Comparison of ENCODE assay signal across 16 cellular contexts in the genomic region with DNA sequence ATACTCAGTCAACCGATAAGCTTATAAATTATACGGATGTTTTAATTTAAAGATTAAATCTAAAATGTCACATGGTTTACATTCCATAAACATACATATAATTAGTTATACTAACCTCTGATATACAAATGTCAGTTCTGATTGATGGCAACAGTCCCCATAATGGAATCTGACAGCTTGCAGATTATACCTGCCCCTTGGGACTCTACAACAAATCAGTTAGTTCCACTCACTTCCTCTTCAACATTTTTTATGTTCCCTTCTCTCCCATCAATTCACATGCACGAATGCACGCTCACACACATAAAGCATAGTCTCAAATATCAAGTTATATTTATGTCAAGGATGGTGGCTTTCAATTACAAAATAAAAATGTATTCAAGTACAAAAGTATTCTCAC.
DNase-seq lines count a peak whose midpoint lies in the region; ATAC-seq and TF ChIP-seq lines count a peak whose summit lies in the region.
"Had no signal": no experiment of that assay in that cellular context is flagged by ENCODE, and none has a peak within 500 bp of the region (broad histone marks: within the 10 kb centered on the region; RNA-seq: fewer than 3 reads in every experiment).

No MANE protein-coding gene starts in this region.

- POLR2A ChIA-PET in SK-N-SH (lab: Yijun Ruan, JAX) = no interaction called here

- no peak for DNase-seq in SK-N-SH
- DNase-seq in NCI-H187 treated with DMSO at 0.1 percent for 48 hours (lab: John Stamatoyannopoulos, UW) = peak; percentile 20
- peak; percentile 74 to 93 for DNase-seq in SJCRH30
- DNase-seq in stimulated activated naive B cell treated with anti-CD40 and anti-IgM and Interleukin-4, amounts not matched to agents 10 μg/mL and 1 μg/mL and 100 μg/mL, for 72 hours = no peak
- no peak for DNase-seq in nucleus accumbens (lab: John Stamatoyannopoulos, UW)
- DNase-seq in HT-29 (ENCODE audit: low spot score) = no peak
- DNase-seq: CD4-positive, alpha-beta T cell; NCI-H345; NCI-H774; SHP77; SW 1271 had no signal

- no peaks in the 10 kb centered on the region for H3F3A ChIP-seq in SK-N-SH (replicated peaks; ENCODE audit: insufficient read depth)

- H3K36me3 ChIP-seq in SK-N-SH (replicated peaks in 1 of 2; ENCODE audit: control insufficient read depth in 1 of 2, insufficient read depth in 2 of 2, low read length in 1 of 2) = peaks cover 0 to 11% of the 10 kb centered on the region in 2 experiments
- H3K36me3 ChIP-seq in SJCRH30 = no peaks in the 10 kb centered on the region

- no peak overlapping the region for H3K4me3 Mint-ChIP-seq in stimulated activated naive B cell treated with anti-CD40 and anti-IgM and Interleukin-4, amounts not matched to agents 10 μg/mL and 1 μg/mL and 100 μg/mL, for 72 hours
- H3K4me3 Mint-ChIP-seq: CD4-positive, alpha-beta T cell had no signal

- 96% methylated on average over 4 of the region's 4 CpGs for WGBS in SK-N-SH (ENCODE audit: low lambda C conversion rate)

- H3K4me3 ChIP-seq in SK-N-SH (ENCODE audit: low read depth in 2 of 2, low read length in 1 of 2) (no peak overlapping the region), SJCRH30 (peak overlapping the region; percentile 17)
- H3K4me3 ChIP-seq: A549 had no signal

- H3K9me3 ChIP-seq in SK-N-SH (no peaks in the 10 kb centered on the region), SJCRH30 (replicated peaks) (no peaks in the 10 kb centered on the region)
- H3K9me3 ChIP-seq: A549 had no signal

- no peaks in the 10 kb centered on the region for H4K20me1 ChIP-seq in SK-N-SH (ENCODE audit: insufficient read depth)

- no peak for TF ChIP-seq EP300 in SK-N-SH (IDR thresholded peaks at IDR 0.05; ENCODE audit: borderline replicate concordance in 1 of 2, low read depth in 1 of 2, low read length in 1 of 2)

- ATAC-seq in SK-N-SH treated with all-trans-retinoic acid at 6 μM for 48 hours (no peak), GM18861 (IDR thresholded peaks at IDR 0.05; ENCODE audit: unreplicated experiment) (no peak)
- peak; percentile 25 for ATAC-seq in stimulated activated naive B cell treated with anti-CD40 and anti-IgM and Interleukin-4, amounts not matched to agents 10 μg/mL and 1 μg/mL and 100 μg/mL, for 72 hours (replicated peaks)
- ATAC-seq: A549, HepG2 had no signal

- no peak overlapping the region for H2AFZ ChIP-seq in SK-N-SH (ENCODE audit: low read depth)

- no peak overlapping the region for H3K27ac ChIP-seq in SK-N-SH (ENCODE audit: low read depth in 2 of 2, low read length in 1 of 2)
- peak overlapping the region; percentile 99 for H3K27ac ChIP-seq in SJCRH30
- H3K27ac ChIP-seq: A549, KMS-11 had no signal

- CTCF ChIA-PET in SK-N-SH (lab: Yijun Ruan, JAX) = interaction anchor here (2.5 kb wide), 1 partner anchor 10 kb away, joined by 16 read pairs; no protein-coding TSS in a partner anchor

- H3K79me2 ChIP-seq in SK-N-SH (ENCODE audit: insufficient read depth) = no peaks in the 10 kb centered on the region

- H3K36me3 Mint-ChIP-seq in stimulated activated naive B cell treated with anti-CD40 and anti-IgM and Interleukin-4, amounts not matched to agents 10 μg/mL and 1 μg/mL and 100 μg/mL, for 72 hours = peaks cover 2 to 8% of the 10 kb centered on the region in 2 donors

- no peak overlapping the region for H3K9ac ChIP-seq in SK-N-SH
- H3K9ac ChIP-seq: KMS-11 had no signal

- TF ChIP-seq CTCF in SK-N-SH (IDR thresholded peaks at IDR 0.05) = no peak

- no peaks in the 10 kb centered on the region for H3K9me3 Mint-ChIP-seq in stimulated activated naive B cell treated with anti-CD40 and anti-IgM and Interleukin-4, amounts not matched to agents 10 μg/mL and 1 μg/mL and 100 μg/mL, for 72 hours
- H3K9me3 Mint-ChIP-seq: CD4-positive, alpha-beta T cell had no signal

- H3K27me3 ChIP-seq in SK-N-SH (ENCODE audit: insufficient read depth) (no peaks in the 10 kb centered on the region), SJCRH30 (no peaks in the 10 kb centered on the region)

- H3K27me3 Mint-ChIP-seq in stimulated activated naive B cell treated with anti-CD40 and anti-IgM and Interleukin-4, amounts not matched to agents 10 μg/mL and 1 μg/mL and 100 μg/mL, for 72 hours = no peaks in the 10 kb centered on the region
- H3K27me3 Mint-ChIP-seq: CD4-positive, alpha-beta T cell had no signal

- H3K4me2 ChIP-seq in SK-N-SH = no peak overlapping the region
- H3K4me2 ChIP-seq: A549, KMS-11 had no signal

- no peaks in the 10 kb centered on the region for H3K9me2 ChIP-seq in SK-N-SH

- H3K27ac Mint-ChIP-seq in stimulated activated naive B cell treated with anti-CD40 and anti-IgM and Interleukin-4, amounts not matched to agents 10 μg/mL and 1 μg/mL and 100 μg/mL, for 72 hours = no peak overlapping the region
- H3K27ac Mint-ChIP-seq: CD4-positive, alpha-beta T cell had no signal

- TF ChIP-seq RAD21 in SK-N-SH (IDR thresholded peaks at IDR 0.05; ENCODE audit: low read length) = no peak

- H3K4me1 ChIP-seq in SK-N-SH (ENCODE audit: control insufficient read depth in 1 of 2, insufficient read depth in 2 of 2, low read depth in 1 of 2, low read length in 1 of 2) (peaks cover 0 to 13% of the 10 kb centered on the region in 2 experiments; a peak in 2 of 4 replicates), SJCRH30 (peaks cover 51% of the 10 kb centered on the region)
- H3K4me1 ChIP-seq: A549 had no signal

- H3K4me1 Mint-ChIP-seq in stimulated activated naive B cell treated with anti-CD40 and anti-IgM and Interleukin-4, amounts not matched to agents 10 μg/mL and 1 μg/mL and 100 μg/mL, for 72 hours = peaks cover 5 to 7% of the 10 kb centered on the region in 2 donors

TF ChIP-seq in SK-N-SH, 30 proteins besides CTCF, POLR2A, EP300 and RAD21:
- TF ChIP-seq, protein P1, sequence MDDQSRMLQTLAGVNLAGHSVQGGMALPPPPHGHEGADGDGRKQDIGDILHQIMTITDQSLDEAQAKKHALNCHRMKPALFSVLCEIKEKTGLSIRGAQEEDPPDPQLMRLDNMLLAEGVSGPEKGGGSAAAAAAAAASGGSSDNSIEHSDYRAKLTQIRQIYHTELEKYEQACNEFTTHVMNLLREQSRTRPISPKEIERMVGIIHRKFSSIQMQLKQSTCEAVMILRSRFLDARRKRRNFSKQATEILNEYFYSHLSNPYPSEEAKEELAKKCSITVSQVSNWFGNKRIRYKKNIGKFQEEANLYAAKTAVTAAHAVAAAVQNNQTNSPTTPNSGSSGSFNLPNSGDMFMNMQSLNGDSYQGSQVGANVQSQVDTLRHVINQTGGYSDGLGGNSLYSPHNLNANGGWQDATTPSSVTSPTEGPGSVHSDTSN (IDR thresholded peaks at IDR 0.05) = peak; percentile 32; the same call in 1 of the 2 replicates
- no peak for TF ChIP-seq TCF12 (IDR thresholded peaks at IDR 0.05)

TF ChIP-seq in SK-N-SH treated with all-trans-retinoic acid at 6 μM for 48 hours, 23 proteins besides CTCF, POLR2A, EP300 and RAD21:
- TF ChIP-seq, protein P2, sequence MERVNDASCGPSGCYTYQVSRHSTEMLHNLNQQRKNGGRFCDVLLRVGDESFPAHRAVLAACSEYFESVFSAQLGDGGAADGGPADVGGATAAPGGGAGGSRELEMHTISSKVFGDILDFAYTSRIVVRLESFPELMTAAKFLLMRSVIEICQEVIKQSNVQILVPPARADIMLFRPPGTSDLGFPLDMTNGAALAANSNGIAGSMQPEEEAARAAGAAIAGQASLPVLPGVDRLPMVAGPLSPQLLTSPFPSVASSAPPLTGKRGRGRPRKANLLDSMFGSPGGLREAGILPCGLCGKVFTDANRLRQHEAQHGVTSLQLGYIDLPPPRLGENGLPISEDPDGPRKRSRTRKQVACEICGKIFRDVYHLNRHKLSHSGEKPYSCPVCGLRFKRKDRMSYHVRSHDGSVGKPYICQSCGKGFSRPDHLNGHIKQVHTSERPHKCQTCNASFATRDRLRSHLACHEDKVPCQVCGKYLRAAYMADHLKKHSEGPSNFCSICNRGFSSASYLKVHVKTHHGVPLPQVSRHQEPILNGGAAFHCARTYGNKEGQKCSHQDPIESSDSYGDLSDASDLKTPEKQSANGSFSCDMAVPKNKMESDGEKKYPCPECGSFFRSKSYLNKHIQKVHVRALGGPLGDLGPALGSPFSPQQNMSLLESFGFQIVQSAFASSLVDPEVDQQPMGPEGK (CRISPR knock-in tag; IDR thresholded peaks at IDR 0.05; ENCODE audit: borderline replicate concordance) = no peak
- no peak for TF ChIP-seq RARB (CRISPR knock-in tag; IDR thresholded peaks at IDR 0.05)

Comparison
In these comparisons a context has a peak if more than half of its experiments do, and no peak if none do; other contexts are left out.
1. DNase-seq: peak in NCI-H187 treated with DMSO at 0.1 percent for 48 hours (single experiment) and SJCRH30 (2 of 2); none in SK-N-SH (single experiment), stimulated activated naive B cell treated with anti-CD40 and anti-IgM and Interleukin-4, amounts not matched to agents 10 μg/mL and 1 μg/mL and 100 μg/mL, for 72 hours (single experiment), nucleus accumbens (0 of 56) and HT-29 (single experiment).
2. ATAC-seq: peak in stimulated activated naive B cell treated with anti-CD40 and anti-IgM and Interleukin-4, amounts not matched to agents 10 μg/mL and 1 μg/mL and 100 μg/mL, for 72 hours (2 of 2); none in SK-N-SH treated with all-trans-retinoic acid at 6 μM for 48 hours (single experiment) and GM18861 (single experiment).